Comparison of ENCODE assay signal across 10 cellular contexts in genomic region chr9:125544988-125545651, GRCh38.
DNase-seq lines count a peak whose midpoint lies in the region; ATAC-seq and TF ChIP-seq lines count a peak whose summit lies in the region.
"Had no signal": no experiment of that assay in that cellular context is flagged by ENCODE, and none has a peak within 500 bp of the region (broad histone marks: within the 10 kb centered on the region; RNA-seq: fewer than 3 reads in every experiment).

No MANE protein-coding gene starts in this region.

- H3K36me3 ChIP-seq in suprapubic skin = peaks cover 4% of the 10 kb centered on the region
- H3K36me3 ChIP-seq: right lobe of liver had no signal

- H3K27me3 ChIP-seq in suprapubic skin = no peaks in the 10 kb centered on the region
- H3K27me3 ChIP-seq: right lobe of liver had no signal

- no peak for TF ChIP-seq EP300 in suprapubic skin (IDR thresholded peaks at IDR 0.05)

- peak overlapping the region; percentile 10 for H3K27ac ChIP-seq in suprapubic skin
- H3K27ac ChIP-seq: right lobe of liver had no signal

- TF ChIP-seq POLR2A in suprapubic skin (IDR thresholded peaks at IDR 0.05) = no peak

- ATAC-seq in GM21381 (IDR thresholded peaks at IDR 0.05; ENCODE audit: unreplicated experiment) = no peak

- H3K4me3 ChIP-seq in cardiac fibroblast (replicated peaks in 1 of 2; ENCODE audit: low read depth in 2 of 2, low read length in 2 of 2) = no peak overlapping the region
- H3K4me3 ChIP-seq in suprapubic skin = no peak overlapping the region
- H3K4me3 ChIP-seq: right lobe of liver had no signal

- H3K4me1 ChIP-seq in suprapubic skin = peaks cover 34% of the 10 kb centered on the region

- DNase-seq in LHCN-M2 (ENCODE audit: low read depth) = peak; percentile 41
- peak; percentile 71 to 75 for DNase-seq in cardiac fibroblast (ENCODE audit: low read depth in 2 of 2)
- DNase-seq in iris pigment epithelial cell (ENCODE audit: low read depth) = peak; percentile 73
- no peak for DNase-seq in suprapubic skin (ENCODE audit: low spot score in 2 of 2)
- DNase-seq in islet precursor cell = no peak
- no peak for DNase-seq in NCI-H82 (lab: John Stamatoyannopoulos, UW)
- DNase-seq: activated CD4-positive, alpha-beta memory T cell treated with anti-CD3 and anti-CD28 coated beads, Interleukin-2, amount 10 ng/mL, durations not matched to agents 7 days and 5 days; right lobe of liver; stimulated activated naive CD4-positive, alpha-beta T cell treated with Interleukin-2 at 50 U/mL for 16 hours had no signal

- WGBS in suprapubic skin = 47% methylated on average over 13 of the region's 13 CpGs

- TF ChIP-seq CTCF in cardiac fibroblast (IDR thresholded peaks at IDR 0.05; ENCODE audit: low read depth, low read length) = no peak
- no peak for TF ChIP-seq CTCF in suprapubic skin (IDR thresholded peaks at IDR 0.05)

- no peaks in the 10 kb centered on the region for H3K9me3 ChIP-seq in suprapubic skin
- H3K9me3 ChIP-seq: right lobe of liver had no signal

Comparison
In these comparisons a context has a peak if more than half of its experiments do, and no peak if none do; other contexts are left out.
1. DNase-seq: peak in LHCN-M2 (single experiment), cardiac fibroblast (2 of 2) and iris pigment epithelial cell (single experiment); none in suprapubic skin (0 of 2), islet precursor cell (single experiment) and NCI-H82 (single experiment).